In the genomic region with DNA sequence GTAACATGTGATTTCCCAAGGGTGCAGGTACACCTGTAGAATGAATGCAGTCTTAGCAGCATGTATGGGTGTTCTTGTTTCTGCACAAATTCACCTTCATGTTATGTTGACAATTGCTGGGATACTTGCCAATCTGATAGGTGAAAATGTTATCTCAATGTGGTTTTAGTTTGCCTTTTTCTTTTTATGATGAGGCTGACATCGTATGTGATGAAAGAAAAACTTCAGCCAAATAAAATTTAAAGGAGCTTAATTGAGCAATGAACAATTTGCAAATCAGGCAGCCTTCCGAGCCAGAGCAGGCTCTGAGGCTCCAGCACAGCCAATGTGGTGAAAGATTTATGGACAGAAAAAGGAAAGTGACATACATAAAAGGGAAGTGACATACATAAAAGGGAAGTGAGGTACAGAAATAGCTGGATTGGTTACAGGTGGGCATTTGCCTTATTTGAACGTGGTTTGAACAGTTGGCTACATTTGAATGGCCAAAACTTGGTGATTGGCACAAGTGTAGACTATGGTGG, we compare ENCODE assay signal across 18 cellular contexts. TPM values are rescaled to one million over a fixed set of nuclear protein-coding genes. Genes with fewer than 3 reads are reported as not detected.
DNase-seq lines count a peak whose midpoint lies in the region; ATAC-seq and TF ChIP-seq lines count a peak whose summit lies in the region.
"Had no signal": no experiment of that assay in that cellular context is flagged by ENCODE, and none has a peak within 500 bp of the region (broad histone marks: within the 10 kb centered on the region; RNA-seq: fewer than 3 reads in every experiment).

No MANE protein-coding gene starts in this region.

- peak; percentile 28 for DNase-seq in A172 (ENCODE audit: low spot score)
- peak; percentile 96 for DNase-seq in KBM-7
- peak; percentile 62 for DNase-seq in SKM-1 (lab: John Stamatoyannopoulos, UW; ENCODE audit: unreplicated experiment)
- no peak for DNase-seq in GM10248 (ENCODE audit: extremely low spot score)
- no peak for DNase-seq in DMS 273 treated with DMSO at 0.1 percent for 48 hours (lab: John Stamatoyannopoulos, UW)
- no peak for DNase-seq in naive thymus-derived CD4-positive, alpha-beta T cell
- DNase-seq in iPS-NIHi11 (ENCODE audit: low spot score), result no peak
- DNase-seq: activated CD4-positive, CD25-positive, alpha-beta regulatory T cell; amygdala; NCI-H1092; NCI-H510A; psoas muscle; SHP77 had no signal

- no peak overlapping the region for H3K4me3 Mint-ChIP-seq in naive thymus-derived CD4-positive, alpha-beta T cell

- peak; percentile 78 for ATAC-seq in GM19351 (IDR thresholded peaks at IDR 0.05; ENCODE audit: unreplicated experiment)
- no peak for ATAC-seq in naive thymus-derived CD4-positive, alpha-beta T cell
- ATAC-seq: psoas muscle had no signal

- in situ Hi-C loops in KBM-7 (cut with MboI; ENCODE audit: low pct_unique_long_range_greater_than_20kb, low sequenced_read_pairs), result no loop called here

- POLR2A ChIA-PET in GM10248 (lab: Yijun Ruan, JAX), result no interaction called here
- POLR2A ChIA-PET in naive thymus-derived CD4-positive, alpha-beta T cell (lab: Charles Lee), result no interaction called here

- no peaks in the 10 kb centered on the region for H3K9me3 Mint-ChIP-seq in naive thymus-derived CD4-positive, alpha-beta T cell

- H3K36me3 Mint-ChIP-seq in naive thymus-derived CD4-positive, alpha-beta T cell, result no peaks in the 10 kb centered on the region

- intact Hi-C loops in naive thymus-derived CD4-positive, alpha-beta T cell (cut with micrococcal nuclease), result loop anchor here in 1 of 2 donors (1.0 kb wide), 1 partner anchor 20 kb away; no protein-coding TSS in a partner anchor

- no peak for TF ChIP-seq CTCF in GM10248 (IDR thresholded peaks at IDR 0.05; ENCODE audit: control extremely low read depth, extremely low read depth, low read depth, missing control alignments)

- no peaks in the 10 kb centered on the region for H3K36me3 ChIP-seq in naive thymus-derived CD4-positive, alpha-beta T cell (ENCODE audit: control insufficient read depth in 2 of 3, insufficient read depth in 3 of 3, low read length in 3 of 3)
- H3K36me3 ChIP-seq: vagina had no signal

- no peaks in the 10 kb centered on the region for H3K4me1 ChIP-seq in naive thymus-derived CD4-positive, alpha-beta T cell (ENCODE audit: control insufficient read depth in 2 of 2, insufficient read depth in 2 of 2, low read length in 2 of 2)
- H3K4me1 ChIP-seq: psoas muscle, vagina had no signal

- H3K27ac ChIP-seq in naive thymus-derived CD4-positive, alpha-beta T cell (ENCODE audit: low read depth, low read length), result no peak overlapping the region
- H3K27ac ChIP-seq: coronary artery, psoas muscle, vagina had no signal

- H3K4me3 ChIP-seq in naive thymus-derived CD4-positive, alpha-beta T cell (ENCODE audit: low read length), result no peak overlapping the region
- H3K4me3 ChIP-seq: coronary artery, psoas muscle, vagina had no signal

- H3K27me3 Mint-ChIP-seq in naive thymus-derived CD4-positive, alpha-beta T cell, result peaks cover 1 to 10% (median 4%) of the 10 kb centered on the region in 5 donors

- peaks cover 0 to 6% (median 0%) of the 10 kb centered on the region in 7 donors for H3K4me1 Mint-ChIP-seq in naive thymus-derived CD4-positive, alpha-beta T cell

- CTCF ChIA-PET in GM10248 (lab: Yijun Ruan, JAX), result interaction anchor here (1.6 kb wide), 1 partner anchor 64 kb away, joined by 3 read pairs; no protein-coding TSS in a partner anchor
- CTCF ChIA-PET in naive thymus-derived CD4-positive, alpha-beta T cell (lab: Charles Lee), result no interaction called here

- H3K27ac Mint-ChIP-seq in naive thymus-derived CD4-positive, alpha-beta T cell, result no peak overlapping the region

- no peaks in the 10 kb centered on the region for H3K27me3 ChIP-seq in naive thymus-derived CD4-positive, alpha-beta T cell (ENCODE audit: control insufficient read depth in 2 of 2, insufficient read depth in 2 of 2, low read length in 2 of 2)
- H3K27me3 ChIP-seq: vagina had no signal

- H3K9me3 ChIP-seq in naive thymus-derived CD4-positive, alpha-beta T cell (ENCODE audit: control insufficient read depth in 2 of 3, low read length in 3 of 3), result no peaks in the 10 kb centered on the region
- H3K9me3 ChIP-seq: psoas muscle, vagina had no signal

RNA-seq across cellular contexts. Expression of a gene that starts 10.5 kb away (rescaled TPM):
- not detected in 2 replicates for total RNA-seq in A172 (2014; rRNA removed; shearing (Covaris generic))
- total RNA-seq in naive thymus-derived CD4-positive, alpha-beta T cell, result under 1 TPM in 1 of 5 experiments, not detected in 4; 0.36 TPM
- polyA plus RNA-seq in naive thymus-derived CD4-positive, alpha-beta T cell, result not detected
- total RNA-seq: vagina had no signal
- polyA plus RNA-seq: AG04450, keratinocyte had no signal

RNA-seq across cellular contexts. Expression of a gene that starts 21.6 kb away (rescaled TPM):
- 32.5 and 50.0 TPM in 2 replicates for total RNA-seq in A172 (2014; rRNA removed; shearing (Covaris generic))
- total RNA-seq in naive thymus-derived CD4-positive, alpha-beta T cell, result 10 to 100 TPM in 4 of 5 experiments, 1 to 10 TPM in 1; 5.8 to 21.0 (median 15.2) TPM
- polyA plus RNA-seq in naive thymus-derived CD4-positive, alpha-beta T cell, result 10 to 100 TPM; 20.4 to 31.4 TPM

Comparison
In these comparisons a context has a peak if more than half of its experiments do, and no peak if none do; other contexts are left out.
1. DNase-seq: peak in A172 (single experiment), KBM-7 (single experiment) and SKM-1 (single experiment); none in GM10248 (single experiment), DMS 273 treated with DMSO at 0.1 percent for 48 hours (single experiment), naive thymus-derived CD4-positive, alpha-beta T cell (0 of 9) and iPS-NIHi11 (single experiment).